ENCODE assay signal across 1 cellular context in genomic region chr2:234251326-234252271, GRCh38.
TF ChIP-seq lines count a peak whose summit lies in the region.

No MANE protein-coding gene starts in this region.

TF ChIP-seq in A549, 52 proteins besides CTCF, POLR2A, EP300 and RAD21 (continued from another document):
- peak; percentile 65; the same call in 2 of the 3 replicates for TF ChIP-seq BCL3 (IDR thresholded peaks at IDR 0.05)
